ENCODE assay signal across 4 cellular contexts in genomic region chr11:6076443-6076842, GRCh38. TPM values are rescaled to one million over a fixed set of nuclear protein-coding genes. Genes with fewer than 3 reads are reported as not detected.
"Had no signal": no experiment of that assay in that cellular context is flagged by ENCODE, and none has a peak within 500 bp of the region (broad histone marks: within the 10 kb centered on the region; RNA-seq: fewer than 3 reads in every experiment).

No MANE protein-coding gene starts in this region.

RNA-seq across cellular contexts. Expression of gene OR56B4, which starts 31.0 kb away (rescaled TPM):
- total RNA-seq: LHCN-M2, M059J, MCF 10A, NCI-H460 had no signal

RNA-seq across cellular contexts. Expression of gene OR56A1, which starts 45.9 kb away (rescaled TPM):
- total RNA-seq: LHCN-M2, M059J, MCF 10A, NCI-H460 had no signal
